In the genomic region with DNA sequence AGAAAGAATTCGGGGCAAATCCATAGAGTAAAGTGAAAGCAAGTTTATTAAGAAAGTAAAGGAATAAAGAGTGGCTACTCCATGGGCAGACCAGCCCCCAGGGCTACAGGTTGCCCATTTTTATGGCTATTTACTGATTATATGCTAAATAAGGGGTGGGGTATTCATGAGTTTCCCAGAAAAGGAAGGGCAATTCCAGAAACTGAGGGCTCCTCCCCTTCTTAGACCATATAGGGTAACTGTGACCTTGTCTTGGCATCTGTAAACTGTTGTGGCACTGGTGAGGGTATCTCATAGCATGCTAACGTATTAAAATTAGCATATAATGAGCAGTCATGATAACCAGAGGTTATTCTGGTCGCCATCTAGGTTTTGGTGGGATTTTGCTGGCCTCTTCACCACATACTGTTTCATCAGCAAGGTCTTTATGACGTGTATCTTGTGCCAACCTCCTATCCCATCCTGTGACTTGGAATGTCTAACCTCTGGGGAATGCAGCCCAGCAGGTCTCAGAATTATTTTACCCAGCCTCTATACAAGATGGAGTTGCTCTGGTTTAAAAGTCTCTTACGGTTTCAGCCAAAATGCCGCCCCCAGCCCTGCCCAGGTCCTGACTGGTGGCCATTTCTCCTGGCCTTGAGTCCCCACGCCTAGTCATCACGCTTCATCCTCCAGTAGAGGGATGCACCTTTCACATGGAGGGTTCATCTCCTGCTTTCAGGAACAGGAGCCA, we compare ENCODE assay signal across 14 cellular contexts. TPM values are rescaled to one million over a fixed set of nuclear protein-coding genes. Genes with fewer than 3 reads are reported as not detected.
DNase-seq lines count a peak whose midpoint lies in the region; ATAC-seq and TF ChIP-seq lines count a peak whose summit lies in the region.
"Had no signal": no experiment of that assay in that cellular context is flagged by ENCODE, and none has a peak within 500 bp of the region (broad histone marks: within the 10 kb centered on the region; RNA-seq: fewer than 3 reads in every experiment).

No MANE protein-coding gene starts in this region.

- no peak overlapping the region for H3K27ac ChIP-seq in RWPE2 (ENCODE audit: poor library complexity, severe bottlenecking)
- no peak overlapping the region for H3K27ac ChIP-seq in endodermal cell (ENCODE audit: low read depth, low read length)
- H3K27ac ChIP-seq in osteoblast (ENCODE audit: low read depth, low read length) = no peak overlapping the region
- H3K27ac ChIP-seq: BLaER1 treated with 17β-estradiol and CSF1 and Interleukin-3, amounts not matched to agents 10 nM and 100 nM; GM23248 had no signal

- peaks cover 10% of the 10 kb centered on the region for H3K4me1 ChIP-seq in RWPE2 (ENCODE audit: insufficient read depth, poor library complexity, severe bottlenecking)
- peaks cover 11% of the 10 kb centered on the region for H3K4me1 ChIP-seq in endodermal cell (ENCODE audit: control insufficient read depth, insufficient read depth, low read length)
- H3K4me1 ChIP-seq in osteoblast (ENCODE audit: insufficient read depth, low read length) = peaks cover 4% of the 10 kb centered on the region
- H3K4me1 ChIP-seq: BLaER1 treated with 17β-estradiol and CSF1 and Interleukin-3, amounts not matched to agents 10 nM and 100 nM had no signal

- no peak overlapping the region for H2AFZ ChIP-seq in osteoblast (ENCODE audit: low read length)
- H2AFZ ChIP-seq: GM23248 had no signal

- H4K20me1 ChIP-seq in osteoblast (ENCODE audit: insufficient read depth, low read length) = peaks cover 18% of the 10 kb centered on the region

- H3K9me3 Mint-ChIP-seq in endodermal cell = peaks cover 18% of the 10 kb centered on the region

- H3K27me3 ChIP-seq in RWPE2 (ENCODE audit: insufficient read depth, poor library complexity, severe bottlenecking) (no peaks in the 10 kb centered on the region), endodermal cell (ENCODE audit: control insufficient read depth, insufficient read depth, low read length, poor library complexity, severe bottlenecking) (peaks cover 17% of the 10 kb centered on the region), osteoblast (ENCODE audit: insufficient read depth, low read length) (peaks cover 32% of the 10 kb centered on the region)

- H3K4me2 ChIP-seq in osteoblast (ENCODE audit: insufficient read depth, low read length) = no peak overlapping the region
- H3K4me2 ChIP-seq: BLaER1 treated with 17β-estradiol and CSF1 and Interleukin-3, amounts not matched to agents 10 nM and 100 nM had no signal

- no peaks in the 10 kb centered on the region for H3K36me3 ChIP-seq in RWPE2 (ENCODE audit: low read depth)
- peaks cover 3% of the 10 kb centered on the region for H3K36me3 ChIP-seq in endodermal cell (ENCODE audit: control insufficient read depth, insufficient read depth, low read length)
- H3K36me3 ChIP-seq in osteoblast (ENCODE audit: insufficient read depth, low read length) = no peaks in the 10 kb centered on the region

- TF ChIP-seq CTCF in RWPE2 (IDR thresholded peaks at IDR 0.05; ENCODE audit: poor library complexity, severe bottlenecking) = no peak
- TF ChIP-seq CTCF in endodermal cell (conservative IDR thresholded peaks at IDR 0.05) = no peak
- no peak for TF ChIP-seq CTCF in osteoblast (IDR thresholded peaks at IDR 0.05; ENCODE audit: extremely low read depth, low read depth, low read length)

- DNase-seq in EH (ENCODE audit: low read depth) (peak; percentile 47), RWPE2 (ENCODE audit: low spot score) (no peak), endodermal cell (no peak), osteoblast (ENCODE audit: insufficient read length, low spot score, missing footprints) (peak; percentile 17), NCI-H1105 (lab: John Stamatoyannopoulos, UW) (no peak), SIG-M5 (lab: John Stamatoyannopoulos, UW) (no peak)
- DNase-seq: activated CD4-positive, alpha-beta T cell treated with anti-CD3 and anti-CD28 coated beads for 36 hours; activated effector memory CD4-positive, alpha-beta T cell treated with anti-CD3 and anti-CD28 coated beads, Interleukin-2, amount 50 U/mL, for 16 hours; GM23248; right cardiac atrium; stimulated activated CD4-positive, alpha-beta T cell treated with anti-CD3 and anti-CD28 coated beads, Interleukin-4, amount 100 ng/mL, for 4 hours; stimulated activated naive CD4-positive, alpha-beta T cell had no signal

- peak; percentile 65 for ATAC-seq in RWPE2 (ENCODE audit: low read depth)
- no peak for ATAC-seq in HG03039 (IDR thresholded peaks at IDR 0.05; ENCODE audit: unreplicated experiment)

- H3K9ac ChIP-seq in endodermal cell (ENCODE audit: extremely low read depth, low read length, poor library complexity, severe bottlenecking) = no peak overlapping the region
- H3K9ac ChIP-seq: BLaER1 treated with 17β-estradiol and CSF1 and Interleukin-3, amounts not matched to agents 10 nM and 100 nM; GM23248 had no signal

- peaks cover 12% of the 10 kb centered on the region for H3K36me3 Mint-ChIP-seq in endodermal cell (ENCODE audit: low read depth)

- 92 to 99% methylated on average over 7 to 8 of the region's 8 CpGs for WGBS in endodermal cell (ENCODE audit: insufficient coverage in 1 of 2, insufficient read length in 1 of 2), 2 experiments

- H3K9me3 ChIP-seq in RWPE2 (ENCODE audit: severe bottlenecking) (no peaks in the 10 kb centered on the region), endodermal cell (ENCODE audit: control insufficient read depth, low read length) (no peaks in the 10 kb centered on the region), osteoblast (ENCODE audit: low read depth, low read length) (no peaks in the 10 kb centered on the region)

- no peaks in the 10 kb centered on the region for H3K79me2 ChIP-seq in osteoblast (ENCODE audit: insufficient read depth, low read length)

- H3K4me3 ChIP-seq in RWPE2 (ENCODE audit: severe bottlenecking) = no peak overlapping the region
- no peak overlapping the region for H3K4me3 ChIP-seq in endodermal cell (ENCODE audit: low read length)
- H3K4me3 ChIP-seq in osteoblast (ENCODE audit: insufficient read depth, low read length) = no peak overlapping the region
- H3K4me3 ChIP-seq: BLaER1 treated with 17β-estradiol and CSF1 and Interleukin-3, amounts not matched to agents 10 nM and 100 nM; GM23248 had no signal

- peaks cover 37% of the 10 kb centered on the region for H3K4me1 Mint-ChIP-seq in endodermal cell

- H3K27me3 Mint-ChIP-seq in endodermal cell (ENCODE audit: insufficient read depth) = peaks cover 76% of the 10 kb centered on the region

- H3K27ac Mint-ChIP-seq in endodermal cell = no peak overlapping the region
- H3K27ac Mint-ChIP-seq: activated CD4-positive, alpha-beta T cell treated with anti-CD3 and anti-CD28 coated beads for 36 hours had no signal

- H3K4me3 Mint-ChIP-seq in endodermal cell = peak overlapping the region; percentile 72

RNA-seq across cellular contexts. Expression of gene TRIM17, which starts 1.0 kb away (rescaled TPM):
- total RNA-seq in endodermal cell = 10 to 100 TPM in 1 of 2 donors, 1 to 10 TPM in 1; 8.4 to 19.6 TPM
- 4.8 TPM for polyA plus RNA-seq in endodermal cell (2013, experiment 1 of 2)
- polyA plus RNA-seq in endodermal cell (2013, experiment 2 of 2) = 3.4 TPM
- total RNA-seq in osteoblast = under 0.01 TPM in 1 of 2 replicates, not detected in the other
- total RNA-seq: GM23248 had no signal

RNA-seq across cellular contexts. Expression of gene TRIM11, which starts 11.0 kb away (rescaled TPM):
- total RNA-seq in endodermal cell (10 to 100 TPM; 33.8 to 38.9 TPM), osteoblast (22.1 and 25.7 TPM in 2 replicates)
- polyA plus RNA-seq in endodermal cell (2013, experiment 1 of 2) = 18.2 TPM
- polyA plus RNA-seq in endodermal cell (2013, experiment 2 of 2) = 19.0 TPM

Comparison
In these comparisons a context has a peak if more than half of its experiments do, and no peak if none do; other contexts are left out.
1. DNase-seq: peak in EH (single experiment) and osteoblast (single experiment); none in RWPE2 (single experiment), endodermal cell (single experiment), NCI-H1105 (single experiment) and SIG-M5 (single experiment).